Comparison of ENCODE assay signal across 2 cellular contexts in the genomic region with DNA sequence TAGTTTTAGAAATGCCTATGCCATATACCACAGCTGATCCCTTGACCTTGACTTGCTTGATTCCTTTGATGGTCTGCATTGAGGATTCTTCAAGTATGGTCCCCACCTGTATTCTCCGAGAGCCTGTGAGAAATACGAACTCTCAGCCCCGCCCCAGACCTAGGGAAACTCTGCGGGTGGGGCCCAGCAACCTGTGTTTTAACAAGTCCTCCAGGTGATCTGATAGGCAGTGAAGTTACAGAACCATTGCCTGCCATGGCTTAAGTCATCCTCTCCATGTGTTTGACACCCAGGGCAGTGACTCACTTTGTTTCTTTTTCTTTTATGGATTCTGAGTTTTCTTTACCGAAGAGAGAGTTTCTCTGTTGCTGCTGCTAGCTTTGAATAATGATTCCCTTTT.
TF ChIP-seq lines count a peak whose summit lies in the region.

No MANE protein-coding gene starts in this region.

TF ChIP-seq in GM23338, 12 proteins besides CTCF, POLR2A, EP300 and RAD21 (continues in another document):
- TF ChIP-seq POLR2AphosphoS5 (IDR thresholded peaks at IDR 0.05; ENCODE audit: low read depth) (no peak), EZH2 (IDR thresholded peaks at IDR 0.05; ENCODE audit: low read depth, unreplicated experiment) (no peak), CREB1 (CRISPR knock-in tag; IDR thresholded peaks at IDR 0.05; ENCODE audit: low read depth) (no peak), ZNF114 (CRISPR knock-in tag; IDR thresholded peaks at IDR 0.05) (no peak), STAT1 (IDR thresholded peaks at IDR 0.05; ENCODE audit: unreplicated experiment) (no peak), ZNF331 (CRISPR knock-in tag; IDR thresholded peaks at IDR 0.05; ENCODE audit: low read depth) (no peak), NANOG (IDR thresholded peaks at IDR 0.05; ENCODE audit: borderline replicate concordance) (no peak), EZH2phosphoT487 (IDR thresholded peaks at IDR 0.05; ENCODE audit: unreplicated experiment) (no peak), JUNB (IDR thresholded peaks at IDR 0.05; ENCODE audit: unreplicated experiment) (no peak)
- TF ChIP-seq, protein P1, sequence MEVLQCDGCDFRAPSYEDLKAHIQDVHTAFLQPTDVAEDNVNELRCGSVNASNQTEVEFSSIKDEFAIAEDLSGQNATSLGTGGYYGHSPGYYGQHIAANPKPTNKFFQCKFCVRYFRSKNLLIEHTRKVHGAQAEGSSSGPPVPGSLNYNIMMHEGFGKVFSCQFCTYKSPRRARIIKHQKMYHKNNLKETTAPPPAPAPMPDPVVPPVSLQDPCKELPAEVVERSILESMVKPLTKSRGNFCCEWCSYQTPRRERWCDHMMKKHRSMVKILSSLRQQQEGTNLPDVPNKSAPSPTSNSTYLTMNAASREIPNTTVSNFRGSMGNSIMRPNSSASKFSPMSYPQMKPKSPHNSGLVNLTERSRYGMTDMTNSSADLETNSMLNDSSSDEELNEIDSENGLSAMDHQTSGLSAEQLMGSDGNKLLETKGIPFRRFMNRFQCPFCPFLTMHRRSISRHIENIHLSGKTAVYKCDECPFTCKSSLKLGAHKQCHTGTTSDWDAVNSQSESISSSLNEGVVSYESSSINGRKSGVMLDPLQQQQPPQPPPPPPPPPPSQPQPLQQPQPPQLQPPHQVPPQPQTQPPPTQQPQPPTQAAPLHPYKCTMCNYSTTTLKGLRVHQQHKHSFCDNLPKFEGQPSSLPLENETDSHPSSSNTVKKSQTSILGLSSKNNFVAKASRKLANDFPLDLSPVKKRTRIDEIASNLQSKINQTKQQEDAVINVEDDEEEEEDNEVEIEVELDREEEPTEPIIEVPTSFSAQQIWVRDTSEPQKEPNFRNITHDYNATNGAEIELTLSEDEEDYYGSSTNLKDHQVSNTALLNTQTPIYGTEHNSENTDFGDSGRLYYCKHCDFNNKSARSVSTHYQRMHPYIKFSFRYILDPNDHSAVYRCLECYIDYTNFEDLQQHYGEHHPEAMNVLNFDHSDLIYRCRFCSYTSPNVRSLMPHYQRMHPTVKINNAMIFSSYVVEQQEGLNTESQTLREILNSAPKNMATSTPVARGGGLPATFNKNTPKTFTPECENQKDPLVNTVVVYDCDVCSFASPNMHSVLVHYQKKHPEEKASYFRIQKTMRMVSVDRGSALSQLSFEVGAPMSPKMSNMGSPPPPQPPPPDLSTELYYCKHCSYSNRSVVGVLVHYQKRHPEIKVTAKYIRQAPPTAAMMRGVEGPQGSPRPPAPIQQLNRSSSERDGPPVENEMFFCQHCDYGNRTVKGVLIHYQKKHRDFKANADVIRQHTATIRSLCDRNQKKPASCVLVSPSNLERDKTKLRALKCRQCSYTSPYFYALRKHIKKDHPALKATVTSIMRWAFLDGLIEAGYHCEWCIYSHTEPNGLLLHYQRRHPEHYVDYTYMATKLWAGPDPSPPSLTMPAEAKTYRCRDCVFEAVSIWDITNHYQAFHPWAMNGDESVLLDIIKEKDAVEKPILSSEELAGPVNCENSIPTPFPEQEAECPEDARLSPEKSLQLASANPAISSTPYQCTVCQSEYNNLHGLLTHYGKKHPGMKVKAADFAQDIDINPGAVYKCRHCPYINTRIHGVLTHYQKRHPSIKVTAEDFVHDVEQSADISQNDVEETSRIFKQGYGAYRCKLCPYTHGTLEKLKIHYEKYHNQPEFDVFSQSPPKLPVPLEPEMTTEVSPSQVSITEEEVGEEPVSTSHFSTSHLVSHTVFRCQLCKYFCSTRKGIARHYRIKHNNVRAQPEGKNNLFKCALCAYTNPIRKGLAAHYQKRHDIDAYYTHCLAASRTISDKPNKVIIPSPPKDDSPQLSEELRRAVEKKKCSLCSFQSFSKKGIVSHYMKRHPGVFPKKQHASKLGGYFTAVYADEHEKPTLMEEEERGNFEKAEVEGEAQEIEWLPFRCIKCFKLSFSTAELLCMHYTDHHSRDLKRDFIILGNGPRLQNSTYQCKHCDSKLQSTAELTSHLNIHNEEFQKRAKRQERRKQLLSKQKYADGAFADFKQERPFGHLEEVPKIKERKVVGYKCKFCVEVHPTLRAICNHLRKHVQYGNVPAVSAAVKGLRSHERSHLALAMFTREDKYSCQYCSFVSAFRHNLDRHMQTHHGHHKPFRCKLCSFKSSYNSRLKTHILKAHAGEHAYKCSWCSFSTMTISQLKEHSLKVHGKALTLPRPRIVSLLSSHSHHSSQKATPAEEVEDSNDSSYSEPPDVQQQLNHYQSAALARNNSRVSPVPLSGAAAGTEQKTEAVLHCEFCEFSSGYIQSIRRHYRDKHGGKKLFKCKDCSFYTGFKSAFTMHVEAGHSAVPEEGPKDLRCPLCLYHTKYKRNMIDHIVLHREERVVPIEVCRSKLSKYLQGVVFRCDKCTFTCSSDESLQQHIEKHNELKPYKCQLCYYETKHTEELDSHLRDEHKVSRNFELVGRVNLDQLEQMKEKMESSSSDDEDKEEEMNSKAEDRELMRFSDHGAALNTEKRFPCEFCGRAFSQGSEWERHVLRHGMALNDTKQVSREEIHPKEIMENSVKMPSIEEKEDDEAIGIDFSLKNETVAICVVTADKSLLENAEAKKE (CRISPR knock-in tag; IDR thresholded peaks at IDR 0.05): no peak
- TF ChIP-seq, protein P2, sequence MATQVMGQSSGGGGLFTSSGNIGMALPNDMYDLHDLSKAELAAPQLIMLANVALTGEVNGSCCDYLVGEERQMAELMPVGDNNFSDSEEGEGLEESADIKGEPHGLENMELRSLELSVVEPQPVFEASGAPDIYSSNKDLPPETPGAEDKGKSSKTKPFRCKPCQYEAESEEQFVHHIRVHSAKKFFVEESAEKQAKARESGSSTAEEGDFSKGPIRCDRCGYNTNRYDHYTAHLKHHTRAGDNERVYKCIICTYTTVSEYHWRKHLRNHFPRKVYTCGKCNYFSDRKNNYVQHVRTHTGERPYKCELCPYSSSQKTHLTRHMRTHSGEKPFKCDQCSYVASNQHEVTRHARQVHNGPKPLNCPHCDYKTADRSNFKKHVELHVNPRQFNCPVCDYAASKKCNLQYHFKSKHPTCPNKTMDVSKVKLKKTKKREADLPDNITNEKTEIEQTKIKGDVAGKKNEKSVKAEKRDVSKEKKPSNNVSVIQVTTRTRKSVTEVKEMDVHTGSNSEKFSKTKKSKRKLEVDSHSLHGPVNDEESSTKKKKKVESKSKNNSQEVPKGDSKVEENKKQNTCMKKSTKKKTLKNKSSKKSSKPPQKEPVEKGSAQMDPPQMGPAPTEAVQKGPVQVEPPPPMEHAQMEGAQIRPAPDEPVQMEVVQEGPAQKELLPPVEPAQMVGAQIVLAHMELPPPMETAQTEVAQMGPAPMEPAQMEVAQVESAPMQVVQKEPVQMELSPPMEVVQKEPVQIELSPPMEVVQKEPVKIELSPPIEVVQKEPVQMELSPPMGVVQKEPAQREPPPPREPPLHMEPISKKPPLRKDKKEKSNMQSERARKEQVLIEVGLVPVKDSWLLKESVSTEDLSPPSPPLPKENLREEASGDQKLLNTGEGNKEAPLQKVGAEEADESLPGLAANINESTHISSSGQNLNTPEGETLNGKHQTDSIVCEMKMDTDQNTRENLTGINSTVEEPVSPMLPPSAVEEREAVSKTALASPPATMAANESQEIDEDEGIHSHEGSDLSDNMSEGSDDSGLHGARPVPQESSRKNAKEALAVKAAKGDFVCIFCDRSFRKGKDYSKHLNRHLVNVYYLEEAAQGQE (IDR thresholded peaks at IDR 0.05; ENCODE audit: unreplicated experiment): no peak

TF ChIP-seq in H1, 55 proteins besides CTCF, POLR2A, EP300 and RAD21:
- TF ChIP-seq GTF2F1 (IDR thresholded peaks at IDR 0.05; ENCODE audit: borderline replicate concordance, low read depth, low read length) (no peak), CEBPB (IDR thresholded peaks at IDR 0.05; ENCODE audit: low read depth, low read length) (no peak), TBP (IDR thresholded peaks at IDR 0.05; ENCODE audit: low read depth, low read length) (no peak), SAP30 (IDR thresholded peaks at IDR 0.05; ENCODE audit: insufficient read depth, insufficient replicate concordance, low read length) (no peak), CHD2 (IDR thresholded peaks at IDR 0.05; ENCODE audit: low read length) (no peak), TAF7 (optimal IDR thresholded peaks at IDR 0.05; ENCODE audit: borderline replicate concordance, low read depth, low read length) (no peak), HDAC2 (IDR thresholded peaks at IDR 0.05; ENCODE audit: borderline replicate concordance in 1 of 2, low read depth in 2 of 2, low read length in 2 of 2) (no peak), SP2 (IDR thresholded peaks at IDR 0.05; ENCODE audit: low read length) (no peak), CREB1 (IDR thresholded peaks at IDR 0.05) (no peak), SUZ12 (IDR thresholded peaks at IDR 0.05; ENCODE audit: low read length) (no peak), MAFK (IDR thresholded peaks at IDR 0.05; ENCODE audit: low read depth, low read length) (no peak)
- TF ChIP-seq, protein P3, sequence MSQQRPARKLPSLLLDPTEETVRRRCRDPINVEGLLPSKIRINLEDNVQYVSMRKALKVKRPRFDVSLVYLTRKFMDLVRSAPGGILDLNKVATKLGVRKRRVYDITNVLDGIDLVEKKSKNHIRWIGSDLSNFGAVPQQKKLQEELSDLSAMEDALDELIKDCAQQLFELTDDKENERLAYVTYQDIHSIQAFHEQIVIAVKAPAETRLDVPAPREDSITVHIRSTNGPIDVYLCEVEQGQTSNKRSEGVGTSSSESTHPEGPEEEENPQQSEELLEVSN (IDR thresholded peaks at IDR 0.05): no peak
